Comparison of ENCODE assay signal across 10 cellular contexts in the genomic region with DNA sequence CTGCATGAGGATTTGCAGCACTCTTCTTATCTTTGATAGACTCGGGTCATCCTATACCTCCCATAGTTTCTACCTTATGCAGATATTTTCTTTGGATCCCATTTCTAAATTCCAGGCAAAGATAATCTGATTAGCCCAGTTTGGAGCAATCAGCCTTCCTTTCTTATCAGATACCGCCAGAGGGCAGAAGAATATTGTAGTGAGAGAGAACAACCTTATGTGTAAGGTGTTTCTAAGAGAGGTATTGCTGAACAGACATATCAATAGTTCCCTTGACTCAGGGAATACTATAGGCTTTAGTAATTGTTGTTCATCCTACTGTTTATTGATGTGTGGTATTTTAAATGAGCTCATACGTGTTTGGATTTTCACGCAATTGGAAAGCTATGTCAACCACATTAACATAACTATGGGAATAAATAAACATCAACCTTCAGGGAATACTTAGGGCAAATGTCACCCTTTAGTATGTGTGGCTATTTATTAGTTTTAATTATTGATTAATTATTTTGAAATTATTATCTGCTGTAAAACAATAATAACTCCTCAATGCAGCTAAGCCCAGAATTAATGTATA.
DNase-seq lines count a peak whose midpoint lies in the region; ATAC-seq and TF ChIP-seq lines count a peak whose summit lies in the region.
"Had no signal": no experiment of that assay in that cellular context is flagged by ENCODE, and none has a peak within 500 bp of the region (broad histone marks: within the 10 kb centered on the region; RNA-seq: fewer than 3 reads in every experiment).

No MANE protein-coding gene starts in this region.

- H3K27me3 ChIP-seq in lower lobe of right lung (ENCODE audit: low read depth) (no peaks in the 10 kb centered on the region), right atrium auricular region (no peaks in the 10 kb centered on the region)

- no peak overlapping the region for H3K4me3 ChIP-seq in astrocyte of the cerebellum (ENCODE audit: low read depth, low read length)
- H3K4me3 ChIP-seq in lower lobe of right lung: no peak overlapping the region
- no peak overlapping the region for H3K4me3 ChIP-seq in right atrium auricular region
- H3K4me3 ChIP-seq in mucosa of descending colon: no peak overlapping the region

- H3K9me3 ChIP-seq in lower lobe of right lung (no peaks in the 10 kb centered on the region), right atrium auricular region (no peaks in the 10 kb centered on the region), mucosa of descending colon (peaks cover 6% of the 10 kb centered on the region)

- TF ChIP-seq CTCF in GM13976 (IDR thresholded peaks at IDR 0.05; ENCODE audit: borderline replicate concordance, control extremely low read depth, extremely low read depth, insufficient read depth, missing control alignments) (peak; percentile 13), astrocyte of the cerebellum (IDR thresholded peaks at IDR 0.05; ENCODE audit: low read depth, low read length, missing control alignments) (peak; percentile 37), lower lobe of right lung (IDR thresholded peaks at IDR 0.05) (peak; percentile 28), right atrium auricular region (IDR thresholded peaks at IDR 0.05) (no peak), mucosa of descending colon (IDR thresholded peaks at IDR 0.05) (no peak)

- no peak for DNase-seq in GM13976 (ENCODE audit: low spot score)
- DNase-seq in M059J (ENCODE audit: low read depth): peak; percentile 40
- DNase-seq in astrocyte of the cerebellum (ENCODE audit: low read depth): peak; percentile 19
- no peak for DNase-seq in lower lobe of right lung
- DNase-seq in mesenteric fat pad (ENCODE audit: low spot score): no peak
- DNase-seq in right atrium auricular region (ENCODE audit: low spot score): no peak
- DNase-seq in COLO668 (lab: John Stamatoyannopoulos, UW; ENCODE audit: unreplicated experiment): no peak
- DNase-seq in mucosa of descending colon: no peak
- DNase-seq: naive thymus-derived CD8-positive, alpha-beta T cell; SHP77 had no signal

- H3K27ac ChIP-seq in lower lobe of right lung (no peak overlapping the region), right atrium auricular region (no peak overlapping the region)

- H3K4me1 ChIP-seq in lower lobe of right lung: no peaks in the 10 kb centered on the region
- no peaks in the 10 kb centered on the region for H3K4me1 ChIP-seq in right atrium auricular region
- H3K4me1 ChIP-seq in mucosa of descending colon (ENCODE audit: low read depth): no peaks in the 10 kb centered on the region

- intact Hi-C loops in lower lobe of right lung (cut with DNase I) (no loop called here), mucosa of descending colon (cut with DNase I, micrococcal nuclease) (no loop called here)

- no peak for ATAC-seq in lower lobe of right lung
- no peak for ATAC-seq in mucosa of descending colon
- ATAC-seq: naive thymus-derived CD8-positive, alpha-beta T cell had no signal

- in situ Hi-C loops in GM13976 (cut with MboI; ENCODE audit: low sequenced_read_pairs, unreplicated experiment): no loop called here
- in situ Hi-C loops in astrocyte of the cerebellum (cut with HindIII; ENCODE audit: low sequenced_read_pairs): no loop called here

- no peaks in the 10 kb centered on the region for H3K36me3 ChIP-seq in lower lobe of right lung
- no peaks in the 10 kb centered on the region for H3K36me3 ChIP-seq in right atrium auricular region
- no peaks in the 10 kb centered on the region for H3K36me3 ChIP-seq in mucosa of descending colon (ENCODE audit: low read depth)

Comparison
In these comparisons a context has a peak if more than half of its experiments do, and no peak if none do; other contexts are left out.
1. DNase-seq: peak in M059J (single experiment) and astrocyte of the cerebellum (single experiment); none in GM13976 (single experiment), lower lobe of right lung (single experiment), mesenteric fat pad (single experiment), right atrium auricular region (single experiment), COLO668 (single experiment) and mucosa of descending colon (0 of 3).
2. CTCF ChIP-seq: peak in GM13976 (single experiment), astrocyte of the cerebellum (single experiment) and lower lobe of right lung (single experiment); none in right atrium auricular region (0 of 2) and mucosa of descending colon (single experiment).